1 cellular context compared by ENCODE assay signal in the genomic region with DNA sequence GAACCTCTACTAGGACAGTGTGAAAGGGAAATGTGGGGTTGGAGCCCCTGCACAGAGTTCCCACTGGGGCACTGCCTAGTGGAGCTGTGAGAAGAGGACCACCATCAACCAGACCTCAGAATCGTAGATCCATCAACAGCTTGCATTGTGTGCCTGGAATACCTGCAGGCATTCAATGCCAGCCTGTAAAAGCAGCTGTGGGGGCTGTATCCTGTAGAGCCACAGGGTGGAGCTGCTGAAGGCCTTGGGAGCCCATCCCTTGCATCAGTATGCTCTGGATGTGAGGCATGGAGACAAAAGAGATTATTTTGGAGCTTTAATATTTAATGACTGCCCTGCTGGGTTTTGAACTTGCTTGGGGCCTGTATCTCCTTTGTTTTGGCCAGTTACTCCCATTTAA.
TF ChIP-seq lines count a peak whose summit lies in the region.

No MANE protein-coding gene starts in this region.

TF ChIP-seq in GM23338, 12 proteins besides CTCF, POLR2A, EP300 and RAD21 (continued from another document):
- TF ChIP-seq ZNF114 (CRISPR knock-in tag; IDR thresholded peaks at IDR 0.05), result no peak
TF ChIP-seq in GM23338: peak in this region for 0.
